ENCODE assay signal across 18 cellular contexts in the genomic region with DNA sequence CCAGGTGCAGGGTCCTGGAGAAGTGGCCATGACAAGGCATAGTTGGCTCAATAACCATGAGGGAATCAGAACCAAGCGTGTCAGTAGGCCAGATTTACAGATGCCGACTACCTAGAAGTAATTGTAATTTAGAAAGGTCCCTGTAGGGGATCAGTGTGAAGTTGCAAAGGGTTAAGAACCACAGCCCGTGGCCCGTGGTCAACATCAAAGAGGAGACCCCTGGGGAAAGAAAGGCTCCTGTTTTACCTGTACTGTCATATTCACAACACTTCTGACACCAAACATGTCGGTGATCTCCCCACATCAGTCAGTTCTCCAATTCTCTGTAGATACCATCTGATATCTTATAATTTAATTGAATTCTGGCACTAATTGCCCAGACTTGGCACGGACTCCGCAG. TPM values are rescaled to one million over a fixed set of nuclear protein-coding genes. Genes with fewer than 3 reads are reported as not detected.
DNase-seq lines count a peak whose midpoint lies in the region; ATAC-seq and TF ChIP-seq lines count a peak whose summit lies in the region.
"Had no signal": no experiment of that assay in that cellular context is flagged by ENCODE, and none has a peak within 500 bp of the region (broad histone marks: within the 10 kb centered on the region; RNA-seq: fewer than 3 reads in every experiment).

No MANE protein-coding gene starts in this region.

- in situ Hi-C loops in ACHN (cut with HindIII; ENCODE audit: low pct_ligation_motif_present, low pct_unique_long_range_greater_than_20kb, low sequenced_read_pairs): no loop called here

- no peaks in the 10 kb centered on the region for H3K9me3 Mint-ChIP-seq in CD4-positive, alpha-beta T cell
- no peaks in the 10 kb centered on the region for H3K9me3 Mint-ChIP-seq in activated CD4-positive, alpha-beta memory T cell treated with anti-CD3 and anti-CD28 coated beads for 36 hours
- H3K9me3 Mint-ChIP-seq in naive B cell: no peaks in the 10 kb centered on the region

- TF ChIP-seq CTCF in CD4-positive, alpha-beta T cell (IDR thresholded peaks at IDR 0.05): no peak
- no peak for TF ChIP-seq CTCF in GM12865 (IDR thresholded peaks at IDR 0.05; ENCODE audit: insufficient read depth, low read depth, low read length, missing control alignments)

- no peak for ATAC-seq in CD4-positive, alpha-beta T cell (ENCODE audit: poor library complexity)
- no peak for ATAC-seq in naive B cell (ENCODE audit: low read depth in 2 of 2)
- ATAC-seq: HepG2, right cardiac atrium, SK-N-SH treated with all-trans-retinoic acid at 6 μM for 48 hours had no signal

- intact Hi-C loops in CD4-positive, alpha-beta T cell (cut with DNase I, micrococcal nuclease): loop anchor here in 1 of 2 experiments (5.0 kb wide), 1 partner anchor 35 kb away; no protein-coding TSS in a partner anchor
- intact Hi-C loops in activated CD4-positive, alpha-beta memory T cell treated with anti-CD3 and anti-CD28 coated beads for 36 hours (cut with micrococcal nuclease): loop anchor here (5.0 to 10.0 kb wide), 4 partner anchors 135 to 348 kb away; a partner anchor contains a TSS

- no peak overlapping the region for H3K4me3 Mint-ChIP-seq in CD4-positive, alpha-beta T cell
- H3K4me3 Mint-ChIP-seq in activated CD4-positive, alpha-beta memory T cell treated with anti-CD3 and anti-CD28 coated beads for 36 hours: no peak overlapping the region
- peak overlapping the region in 5 of 8 donors; percentile 25 to 87 (median 63) for H3K4me3 Mint-ChIP-seq in naive B cell

- peaks cover 95% of the 10 kb centered on the region for H3K36me3 Mint-ChIP-seq in CD4-positive, alpha-beta T cell (ENCODE audit: low read depth)
- peaks cover 74% of the 10 kb centered on the region for H3K36me3 Mint-ChIP-seq in activated CD4-positive, alpha-beta memory T cell treated with anti-CD3 and anti-CD28 coated beads for 36 hours
- H3K36me3 Mint-ChIP-seq in naive B cell: peaks cover 66 to 71% of the 10 kb centered on the region in 2 donors

- H3K27ac ChIP-seq in CD4-positive, alpha-beta T cell (ENCODE audit: low read depth, low read length): peak overlapping the region; percentile 14
- H3K27ac ChIP-seq: VCaP had no signal

- no peak for DNase-seq in CD4-positive, alpha-beta T cell
- peak; percentile 29 for DNase-seq in GM12865 (ENCODE audit: low read depth)
- DNase-seq in activated CD4-positive, alpha-beta memory T cell treated with anti-CD3 and anti-CD28 coated beads for 36 hours: peak; percentile 35
- no peak for DNase-seq in naive B cell
- no peak for DNase-seq in NCI-H748 treated with DMSO at 0.1 percent for 48 hours (lab: John Stamatoyannopoulos, UW)
- DNase-seq in putamen (ENCODE audit: low spot score): no peak
- DNase-seq in ACHN: no peak
- DNase-seq: AML-193, aorta, DMS79, hypothalamus, kidney glomerular epithelial cell, NCI-H2081 treated with DMSO at 0.1 percent for 48 hours, nucleus accumbens, right cardiac atrium had no signal

- no peaks in the 10 kb centered on the region for H3K27me3 ChIP-seq in CD4-positive, alpha-beta T cell (ENCODE audit: control insufficient read depth, insufficient read depth, low read length)

- POLR2A ChIA-PET in CD4-positive, alpha-beta T cell (lab: Charles Lee): interaction anchor here (0.7 to 1.5 kb wide), 4 partner anchors 10 to 227 kb away, joined by 3 to 5 read pairs (median 4); a partner anchor contains a TSS
- POLR2A ChIA-PET in activated CD4-positive, alpha-beta memory T cell treated with anti-CD3 and anti-CD28 coated beads for 36 hours (lab: Charles Lee): interaction anchor here (1.0 kb wide), 1 partner anchor 215 kb away, joined by 3 read pairs; no protein-coding TSS in a partner anchor

- H3K27ac Mint-ChIP-seq in CD4-positive, alpha-beta T cell: peak overlapping the region; percentile 75
- peak overlapping the region; percentile 80 for H3K27ac Mint-ChIP-seq in activated CD4-positive, alpha-beta memory T cell treated with anti-CD3 and anti-CD28 coated beads for 36 hours
- peak overlapping the region; percentile 97 to 100 (median 99) for H3K27ac Mint-ChIP-seq in naive B cell

- peaks cover 66% of the 10 kb centered on the region for H3K4me1 Mint-ChIP-seq in CD4-positive, alpha-beta T cell (ENCODE audit: low read depth)
- H3K4me1 Mint-ChIP-seq in activated CD4-positive, alpha-beta memory T cell treated with anti-CD3 and anti-CD28 coated beads for 36 hours (ENCODE audit: low read depth): peaks cover 58% of the 10 kb centered on the region
- peaks cover 54 to 92% (median 80%) of the 10 kb centered on the region in 3 donors for H3K4me1 Mint-ChIP-seq in naive B cell

- CTCF ChIA-PET in CD4-positive, alpha-beta T cell (lab: Charles Lee): no interaction called here
- CTCF ChIA-PET in activated CD4-positive, alpha-beta memory T cell treated with anti-CD3 and anti-CD28 coated beads for 36 hours (lab: Charles Lee): no interaction called here

- H3K27me3 Mint-ChIP-seq in CD4-positive, alpha-beta T cell: no peaks in the 10 kb centered on the region
- H3K27me3 Mint-ChIP-seq in activated CD4-positive, alpha-beta memory T cell treated with anti-CD3 and anti-CD28 coated beads for 36 hours: no peaks in the 10 kb centered on the region
- no peaks in the 10 kb centered on the region for H3K27me3 Mint-ChIP-seq in naive B cell

- no peaks in the 10 kb centered on the region for H3K9me3 ChIP-seq in CD4-positive, alpha-beta T cell (ENCODE audit: control insufficient read depth, low read length)

- no peak overlapping the region for H3K4me3 ChIP-seq in GM12865 (ENCODE audit: low read depth, low read length)

RNA-seq across cellular contexts. Expression of a gene that starts 31.0 kb away (rescaled TPM):
- 100 to 1,000 TPM; 242 to 243 TPM for total RNA-seq in CD4-positive, alpha-beta T cell
- 100 to 1,000 TPM; 152 to 157 TPM for total RNA-seq in activated CD4-positive, alpha-beta memory T cell treated with anti-CD3 and anti-CD28 coated beads for 36 hours
- polyA plus RNA-seq in naive B cell (ENCODE audit: low read depth in 6 of 6): 100 to 1,000 TPM; 188 to 428 (median 231) TPM

Comparison
In these comparisons a context has a peak if more than half of its experiments do, and no peak if none do; other contexts are left out.
1. DNase-seq: peak in GM12865 (single experiment) and activated CD4-positive, alpha-beta memory T cell treated with anti-CD3 and anti-CD28 coated beads for 36 hours (single experiment); none in CD4-positive, alpha-beta T cell (0 of 10), naive B cell (single experiment), NCI-H748 treated with DMSO at 0.1 percent for 48 hours (single experiment), putamen (single experiment) and ACHN (single experiment).
2. H3K4me3 Mint-ChIP-seq: peak in naive B cell (5 of 8); none in CD4-positive, alpha-beta T cell (single experiment) and activated CD4-positive, alpha-beta memory T cell treated with anti-CD3 and anti-CD28 coated beads for 36 hours (single experiment).
3. Peak in every context shown above with its lines, with median percentiles within 50 percentile points of each other: H3K27ac Mint-ChIP-seq.